1 cellular context compared by ENCODE assay signal in genomic region chr18:49001587-49001986, GRCh38.
TF ChIP-seq lines count a peak whose summit lies in the region.

No MANE protein-coding gene starts in this region.

TF ChIP-seq in K562, 482 proteins besides CTCF, POLR2A, EP300 and RAD21:
- TF ChIP-seq L3MBTL2 (IDR thresholded peaks at IDR 0.05) (peak; percentile 32; the same call in 1 of the 2 replicates), HNRNPUL1 (IDR thresholded peaks at IDR 0.05; ENCODE audit: low read length) (no peak)
